In the genomic region with DNA sequence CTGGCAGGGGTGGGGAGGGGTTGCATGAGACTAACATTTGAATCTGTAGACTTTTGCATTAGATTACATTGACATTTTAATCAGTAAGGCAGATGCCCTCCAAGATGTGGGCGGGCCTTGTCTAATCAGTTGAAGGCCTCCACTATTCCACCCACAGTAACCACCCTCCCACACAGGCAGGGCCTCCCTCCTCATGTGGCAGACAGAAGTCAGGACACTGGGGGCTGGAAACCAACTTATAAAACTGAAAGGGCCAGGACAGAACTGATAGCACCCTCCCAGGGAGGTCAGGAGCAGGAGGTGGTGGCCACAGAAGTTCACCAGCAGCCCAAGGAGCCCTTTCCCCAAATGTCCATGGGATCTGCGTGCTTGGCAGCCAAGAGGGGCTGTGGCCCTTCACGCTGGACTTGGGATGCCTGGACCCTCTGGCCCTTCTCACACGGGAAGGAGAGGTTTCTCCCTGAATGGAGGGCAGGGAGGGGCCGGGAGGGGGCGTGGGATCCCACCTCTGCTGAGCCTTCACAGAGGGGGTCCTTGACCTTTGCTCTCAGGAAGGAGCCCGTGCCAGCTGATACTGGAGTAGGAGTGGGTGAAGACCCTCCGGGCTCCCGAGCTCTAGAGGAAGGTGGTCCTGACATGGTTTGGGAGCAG, we compare ENCODE assay signal across 1 cellular context.
TF ChIP-seq lines count a peak whose summit lies in the region.

No MANE protein-coding gene starts in this region.

TF ChIP-seq in A549, 52 proteins besides CTCF, POLR2A, EP300 and RAD21:
- TF ChIP-seq, protein P1, sequence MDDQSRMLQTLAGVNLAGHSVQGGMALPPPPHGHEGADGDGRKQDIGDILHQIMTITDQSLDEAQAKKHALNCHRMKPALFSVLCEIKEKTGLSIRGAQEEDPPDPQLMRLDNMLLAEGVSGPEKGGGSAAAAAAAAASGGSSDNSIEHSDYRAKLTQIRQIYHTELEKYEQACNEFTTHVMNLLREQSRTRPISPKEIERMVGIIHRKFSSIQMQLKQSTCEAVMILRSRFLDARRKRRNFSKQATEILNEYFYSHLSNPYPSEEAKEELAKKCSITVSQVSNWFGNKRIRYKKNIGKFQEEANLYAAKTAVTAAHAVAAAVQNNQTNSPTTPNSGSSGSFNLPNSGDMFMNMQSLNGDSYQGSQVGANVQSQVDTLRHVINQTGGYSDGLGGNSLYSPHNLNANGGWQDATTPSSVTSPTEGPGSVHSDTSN (IDR thresholded peaks at IDR 0.05), result peak; percentile 26; the same call in 1 of the 2 replicates
- TF ChIP-seq TP53 (CRISPR knock-in tag; IDR thresholded peaks at IDR 0.05), result no peak
- TF ChIP-seq POLR2AphosphoS2 (conservative IDR thresholded peaks at IDR 0.05; ENCODE audit: low read length), result peak; percentile 62; the same call in 1 of the 2 replicates
- no peak for TF ChIP-seq ZC3H11A (IDR thresholded peaks at IDR 0.05)
- TF ChIP-seq SMC3 (IDR thresholded peaks at IDR 0.05), result no peak
- no peak for TF ChIP-seq CBX2 (IDR thresholded peaks at IDR 0.05; ENCODE audit: borderline replicate concordance, low read depth)
- TF ChIP-seq HDAC2 (IDR thresholded peaks at IDR 0.05), result no peak
- TF ChIP-seq MAZ (IDR thresholded peaks at IDR 0.05; ENCODE audit: borderline replicate concordance, low read depth, low read length), result no peak
- no peak for TF ChIP-seq ZFP36 (IDR thresholded peaks at IDR 0.05; ENCODE audit: borderline replicate concordance, partially characterized antibody)
- TF ChIP-seq RFX5 (IDR thresholded peaks at IDR 0.05), result no peak
- TF ChIP-seq, protein P2, sequence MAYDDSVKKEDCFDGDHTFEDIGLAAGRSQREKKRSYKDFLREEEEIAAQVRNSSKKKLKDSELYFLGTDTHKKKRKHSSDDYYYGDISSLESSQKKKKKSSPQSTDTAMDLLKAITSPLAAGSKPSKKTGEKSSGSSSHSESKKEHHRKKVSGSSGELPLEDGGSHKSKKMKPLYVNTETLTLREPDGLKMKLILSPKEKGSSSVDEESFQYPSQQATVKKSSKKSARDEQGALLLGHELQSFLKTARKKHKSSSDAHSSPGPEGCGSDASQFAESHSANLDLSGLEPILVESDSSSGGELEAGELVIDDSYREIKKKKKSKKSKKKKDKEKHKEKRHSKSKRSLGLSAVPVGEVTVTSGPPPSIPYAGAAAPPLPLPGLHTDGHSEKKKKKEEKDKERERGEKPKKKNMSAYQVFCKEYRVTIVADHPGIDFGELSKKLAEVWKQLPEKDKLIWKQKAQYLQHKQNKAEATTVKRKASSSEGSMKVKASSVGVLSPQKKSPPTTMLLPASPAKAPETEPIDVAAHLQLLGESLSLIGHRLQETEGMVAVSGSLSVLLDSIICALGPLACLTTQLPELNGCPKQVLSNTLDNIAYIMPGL (CRISPR knock-in tag; IDR thresholded peaks at IDR 0.05; ENCODE audit: borderline replicate concordance), result no peak
- peak in 1 of 2 experiments; percentile 42; a peak in 2 of 5 replicates for TF ChIP-seq JUN (IDR thresholded peaks at IDR 0.05)
- no peak for TF ChIP-seq MAX (IDR thresholded peaks at IDR 0.05)
TF ChIP-seq in A549: peak in this region for 3.
